Comparison of ENCODE assay signal across 1 cellular context in the genomic region with DNA sequence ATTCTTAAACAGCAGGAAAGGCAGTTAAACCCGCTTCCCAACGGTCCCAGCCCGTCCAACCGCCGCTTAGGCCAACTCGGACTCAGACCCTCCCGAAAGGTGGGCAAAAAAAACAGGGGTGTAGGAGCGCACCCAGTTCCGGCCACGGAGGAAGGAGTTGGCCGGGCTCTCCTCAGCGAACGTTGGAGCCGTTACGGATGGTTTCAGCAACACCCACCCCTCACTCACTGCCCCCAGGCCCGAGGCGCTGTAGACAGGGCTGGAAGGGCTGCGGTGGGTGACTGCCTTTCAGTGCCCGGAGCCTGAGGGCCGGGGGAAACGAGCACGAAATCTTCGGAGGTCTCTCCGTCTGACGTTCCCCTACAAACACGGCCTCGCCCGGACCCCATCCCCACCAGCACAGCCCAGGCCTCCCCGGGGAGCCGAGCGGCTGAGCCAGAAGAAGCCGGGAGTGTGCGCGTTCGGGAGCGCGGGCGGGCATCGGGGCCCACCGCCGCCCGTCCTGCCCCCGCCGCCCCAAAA.
TF ChIP-seq lines count a peak whose summit lies in the region.

No MANE protein-coding gene starts in this region.

TF ChIP-seq in HEK293, 187 proteins besides CTCF, POLR2A, EP300 and RAD21 (continued from another document and continues in another):
- TF ChIP-seq ZNF398 (tag by site-specific recombination; IDR thresholded peaks at IDR 0.05) (no peak), BCL11A (tag by site-specific recombination; IDR thresholded peaks at IDR 0.05; ENCODE audit: low read depth) (no peak), SETDB1 (IDR thresholded peaks at IDR 0.05; ENCODE audit: insufficient read length, low read length) (no peak), ZNF274 (IDR thresholded peaks at IDR 0.05; ENCODE audit: low read length) (no peak), ZNF274 (tag by site-specific recombination; IDR thresholded peaks at IDR 0.05; ENCODE audit: borderline replicate concordance) (no peak), ZNF701 (tag by site-specific recombination; IDR thresholded peaks at IDR 0.05) (no peak), ZNF843 (tag by site-specific recombination; IDR thresholded peaks at IDR 0.05) (no peak), ZNF510 (tag by site-specific recombination; IDR thresholded peaks at IDR 0.05; ENCODE audit: insufficient replicate concordance) (no peak), ZSCAN5A (tag by site-specific recombination; IDR thresholded peaks at IDR 0.05) (no peak), ZNF792 (tag by site-specific recombination; IDR thresholded peaks at IDR 0.05) (no peak), GLI4 (tag by site-specific recombination; IDR thresholded peaks at IDR 0.05) (no peak), ZBTB48 (tag by site-specific recombination; IDR thresholded peaks at IDR 0.05) (0 out of 2 replicates have a peak, but pooled peaks have one; percentile 12), ZNF623 (tag by site-specific recombination; IDR thresholded peaks at IDR 0.05) (no peak), ZNF785 (tag by site-specific recombination; IDR thresholded peaks at IDR 0.05) (no peak), ZNF560 (tag by site-specific recombination; IDR thresholded peaks at IDR 0.05; ENCODE audit: borderline replicate concordance) (no peak), YY1 (tag by site-specific recombination; IDR thresholded peaks at IDR 0.05) (no peak), ZBTB26 (tag by site-specific recombination; optimal IDR thresholded peaks at IDR 0.05) (no peak), SCRT1 (tag by site-specific recombination; IDR thresholded peaks at IDR 0.05; ENCODE audit: borderline replicate concordance) (no peak), KLF10 (tag by site-specific recombination; IDR thresholded peaks at IDR 0.05) (no peak), KLF9 (tag by site-specific recombination; IDR thresholded peaks at IDR 0.05; ENCODE audit: low read depth) (no peak), ZNF10 (tag by site-specific recombination; IDR thresholded peaks at IDR 0.05) (no peak), ZNF335 (tag by site-specific recombination; conservative IDR thresholded peaks at IDR 0.05) (peak; percentile 6; the same call in 1 of the 2 replicates), ZNF677 (tag by site-specific recombination; IDR thresholded peaks at IDR 0.05) (no peak), KLF8 (tag by site-specific recombination; IDR thresholded peaks at IDR 0.05) (no peak), KLF7 (tag by site-specific recombination; IDR thresholded peaks at IDR 0.05; ENCODE audit: borderline replicate concordance) (no peak), ZNF324 (tag by site-specific recombination; IDR thresholded peaks at IDR 0.05) (no peak), ZNF624 (tag by site-specific recombination; IDR thresholded peaks at IDR 0.05) (no peak), ZNF658 (tag by site-specific recombination; IDR thresholded peaks at IDR 0.05) (no peak), ZNF2 (tag by site-specific recombination; IDR thresholded peaks at IDR 0.05) (no peak), ZNF521 (tag by site-specific recombination; IDR thresholded peaks at IDR 0.05) (no peak), ZNF544 (tag by site-specific recombination; IDR thresholded peaks at IDR 0.05) (no peak), ZSCAN18 (tag by site-specific recombination; IDR thresholded peaks at IDR 0.05) (no peak), ZNF18 (tag by site-specific recombination; IDR thresholded peaks at IDR 0.05) (no peak), ZNF157 (tag by site-specific recombination; IDR thresholded peaks at IDR 0.05) (no peak), ZNF280D (tag by site-specific recombination; IDR thresholded peaks at IDR 0.05) (no peak), ZFP69B (tag by site-specific recombination; IDR thresholded peaks at IDR 0.05) (peak; percentile 48; the same call in 1 of the 2 replicates), ZNF830 (tag by site-specific recombination; IDR thresholded peaks at IDR 0.05; ENCODE audit: low read depth) (no peak), ZBTB1 (tag by site-specific recombination; IDR thresholded peaks at IDR 0.05) (no peak)
- TF ChIP-seq, protein P1, sequence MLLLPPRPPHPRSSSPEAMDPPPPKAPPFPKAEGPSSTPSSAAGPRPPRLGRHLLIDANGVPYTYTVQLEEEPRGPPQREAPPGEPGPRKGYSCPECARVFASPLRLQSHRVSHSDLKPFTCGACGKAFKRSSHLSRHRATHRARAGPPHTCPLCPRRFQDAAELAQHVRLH (tag by site-specific recombination; IDR thresholded peaks at IDR 0.05), result no peak
- TF ChIP-seq, protein P2, sequence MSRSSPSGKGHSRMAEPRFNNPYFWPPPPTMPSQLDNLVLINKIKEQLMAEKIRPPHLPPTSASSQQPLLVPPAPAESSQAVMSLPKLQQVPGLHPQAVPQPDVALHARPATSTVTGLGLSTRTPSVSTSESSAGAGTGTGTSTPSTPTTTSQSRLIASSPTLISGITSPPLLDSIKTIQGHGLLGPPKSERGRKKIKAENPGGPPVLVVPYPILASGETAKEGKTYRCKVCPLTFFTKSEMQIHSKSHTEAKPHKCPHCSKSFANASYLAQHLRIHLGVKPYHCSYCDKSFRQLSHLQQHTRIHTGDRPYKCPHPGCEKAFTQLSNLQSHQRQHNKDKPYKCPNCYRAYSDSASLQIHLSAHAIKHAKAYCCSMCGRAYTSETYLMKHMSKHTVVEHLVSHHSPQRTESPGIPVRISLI (tag by site-specific recombination; IDR thresholded peaks at IDR 0.05), result 0 out of 2 replicates have a peak, but pooled peaks have one; percentile 43
- TF ChIP-seq, protein P3, sequence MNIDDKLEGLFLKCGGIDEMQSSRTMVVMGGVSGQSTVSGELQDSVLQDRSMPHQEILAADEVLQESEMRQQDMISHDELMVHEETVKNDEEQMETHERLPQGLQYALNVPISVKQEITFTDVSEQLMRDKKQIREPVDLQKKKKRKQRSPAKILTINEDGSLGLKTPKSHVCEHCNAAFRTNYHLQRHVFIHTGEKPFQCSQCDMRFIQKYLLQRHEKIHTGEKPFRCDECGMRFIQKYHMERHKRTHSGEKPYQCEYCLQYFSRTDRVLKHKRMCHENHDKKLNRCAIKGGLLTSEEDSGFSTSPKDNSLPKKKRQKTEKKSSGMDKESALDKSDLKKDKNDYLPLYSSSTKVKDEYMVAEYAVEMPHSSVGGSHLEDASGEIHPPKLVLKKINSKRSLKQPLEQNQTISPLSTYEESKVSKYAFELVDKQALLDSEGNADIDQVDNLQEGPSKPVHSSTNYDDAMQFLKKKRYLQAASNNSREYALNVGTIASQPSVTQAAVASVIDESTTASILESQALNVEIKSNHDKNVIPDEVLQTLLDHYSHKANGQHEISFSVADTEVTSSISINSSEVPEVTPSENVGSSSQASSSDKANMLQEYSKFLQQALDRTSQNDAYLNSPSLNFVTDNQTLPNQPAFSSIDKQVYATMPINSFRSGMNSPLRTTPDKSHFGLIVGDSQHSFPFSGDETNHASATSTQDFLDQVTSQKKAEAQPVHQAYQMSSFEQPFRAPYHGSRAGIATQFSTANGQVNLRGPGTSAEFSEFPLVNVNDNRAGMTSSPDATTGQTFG (tag by site-specific recombination; IDR thresholded peaks at IDR 0.05; ENCODE audit: borderline replicate concordance), result no peak
- TF ChIP-seq, protein P4, sequence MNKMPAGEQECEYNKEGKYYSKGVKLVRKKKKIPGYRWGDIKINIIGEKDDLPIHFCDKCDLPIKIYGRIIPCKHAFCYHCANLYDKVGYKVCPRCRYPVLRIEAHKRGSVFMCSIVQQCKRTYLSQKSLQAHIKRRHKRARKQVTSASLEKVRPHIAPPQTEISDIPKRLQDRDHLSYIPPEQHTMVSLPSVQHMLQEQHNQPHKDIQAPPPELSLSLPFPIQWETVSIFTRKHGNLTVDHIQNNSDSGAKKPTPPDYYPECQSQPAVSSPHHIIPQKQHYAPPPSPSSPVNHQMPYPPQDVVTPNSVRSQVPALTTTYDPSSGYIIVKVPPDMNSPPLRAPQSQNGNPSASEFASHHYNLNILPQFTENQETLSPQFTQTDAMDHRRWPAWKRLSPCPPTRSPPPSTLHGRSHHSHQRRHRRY (tag by site-specific recombination; IDR thresholded peaks at IDR 0.05), result no peak
- TF ChIP-seq, protein P5, sequence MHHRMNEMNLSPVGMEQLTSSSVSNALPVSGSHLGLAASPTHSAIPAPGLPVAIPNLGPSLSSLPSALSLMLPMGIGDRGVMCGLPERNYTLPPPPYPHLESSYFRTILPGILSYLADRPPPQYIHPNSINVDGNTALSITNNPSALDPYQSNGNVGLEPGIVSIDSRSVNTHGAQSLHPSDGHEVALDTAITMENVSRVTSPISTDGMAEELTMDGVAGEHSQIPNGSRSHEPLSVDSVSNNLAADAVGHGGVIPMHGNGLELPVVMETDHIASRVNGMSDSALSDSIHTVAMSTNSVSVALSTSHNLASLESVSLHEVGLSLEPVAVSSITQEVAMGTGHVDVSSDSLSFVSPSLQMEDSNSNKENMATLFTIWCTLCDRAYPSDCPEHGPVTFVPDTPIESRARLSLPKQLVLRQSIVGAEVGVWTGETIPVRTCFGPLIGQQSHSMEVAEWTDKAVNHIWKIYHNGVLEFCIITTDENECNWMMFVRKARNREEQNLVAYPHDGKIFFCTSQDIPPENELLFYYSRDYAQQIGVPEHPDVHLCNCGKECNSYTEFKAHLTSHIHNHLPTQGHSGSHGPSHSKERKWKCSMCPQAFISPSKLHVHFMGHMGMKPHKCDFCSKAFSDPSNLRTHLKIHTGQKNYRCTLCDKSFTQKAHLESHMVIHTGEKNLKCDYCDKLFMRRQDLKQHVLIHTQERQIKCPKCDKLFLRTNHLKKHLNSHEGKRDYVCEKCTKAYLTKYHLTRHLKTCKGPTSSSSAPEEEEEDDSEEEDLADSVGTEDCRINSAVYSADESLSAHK (tag by site-specific recombination; IDR thresholded peaks at IDR 0.05), result no peak
